1 cellular context compared by ENCODE assay signal in genomic region chr3:112623213-112623612, GRCh38.
A peak's percentile ranks its signal among the peaks of the same experiment; 100 is the strongest.
TF ChIP-seq lines count a peak whose summit lies in the region.

No MANE protein-coding gene starts in this region.

TF ChIP-seq in A549, 52 proteins besides CTCF, POLR2A, EP300 and RAD21:
- TF ChIP-seq MAFK (IDR thresholded peaks at IDR 0.05; ENCODE audit: partially characterized antibody) (peak; percentile 36), HOXB5 (CRISPR knock-in tag; IDR thresholded peaks at IDR 0.05) (no peak), EHMT2 (IDR thresholded peaks at IDR 0.05; ENCODE audit: low read depth) (no peak), HEYL (CRISPR knock-in tag; IDR thresholded peaks at IDR 0.05) (no peak)
TF ChIP-seq in A549: peak in this region for 1.
